ENCODE assay signal across 10 cellular contexts in genomic region chrX:153411988-153412574, GRCh38. TPM values are rescaled to one million over a fixed set of nuclear protein-coding genes. Genes with fewer than 3 reads are reported as not detected.
DNase-seq lines count a peak whose midpoint lies in the region; ATAC-seq and TF ChIP-seq lines count a peak whose summit lies in the region.
"Had no signal": no experiment of that assay in that cellular context is flagged by ENCODE, and none has a peak within 500 bp of the region (broad histone marks: within the 10 kb centered on the region; RNA-seq: fewer than 3 reads in every experiment).

No MANE protein-coding gene starts in this region.

- H3K27me3 ChIP-seq in iPS-15b (ENCODE audit: control insufficient read depth, insufficient read depth, low read length) = peaks cover 12% of the 10 kb centered on the region
- no peaks in the 10 kb centered on the region for H3K27me3 ChIP-seq in thymus (ENCODE audit: control insufficient read depth, insufficient read depth)

- H3K9me3 Mint-ChIP-seq in activated naive CD4-positive, alpha-beta T cell treated with anti-CD3 and anti-CD28 coated beads, Interleukin-2, amount 10 ng/mL, durations not matched to agents 7 days and 5 days = no peaks in the 10 kb centered on the region

- H3K27me3 Mint-ChIP-seq in activated naive CD4-positive, alpha-beta T cell treated with anti-CD3 and anti-CD28 coated beads, Interleukin-2, amount 10 ng/mL, durations not matched to agents 7 days and 5 days = peaks cover 20% of the 10 kb centered on the region

- H3K9me3 ChIP-seq in iPS-15b (ENCODE audit: control insufficient read depth, insufficient read depth, low read length) (peaks cover 5% of the 10 kb centered on the region), thymus (ENCODE audit: control insufficient read depth) (no peaks in the 10 kb centered on the region)

- no peak for TF ChIP-seq CTCF in VCaP (conservative IDR thresholded peaks at IDR 0.05)

- peak overlapping the region; percentile 62 for H3K4me3 Mint-ChIP-seq in activated naive CD4-positive, alpha-beta T cell treated with anti-CD3 and anti-CD28 coated beads, Interleukin-2, amount 10 ng/mL, durations not matched to agents 7 days and 5 days

- no peak for ATAC-seq in HG02981 (IDR thresholded peaks at IDR 0.05; ENCODE audit: unreplicated experiment)
- ATAC-seq in HG02973 (IDR thresholded peaks at IDR 0.05; ENCODE audit: unreplicated experiment) = no peak

- CTCF ChIA-PET in activated naive CD4-positive, alpha-beta T cell treated with anti-CD3 and anti-CD28 coated beads, Interleukin-2, amount 10 ng/mL, durations not matched to agents 7 days and 5 days (lab: Charles Lee) = no interaction called here

- H3K27ac ChIP-seq in VCaP = peak overlapping the region; percentile 25; the same call in 1 of the 2 replicates
- H3K27ac ChIP-seq in thymus (ENCODE audit: low read depth) = no peak overlapping the region

- no peaks in the 10 kb centered on the region for H3K36me3 Mint-ChIP-seq in activated naive CD4-positive, alpha-beta T cell treated with anti-CD3 and anti-CD28 coated beads, Interleukin-2, amount 10 ng/mL, durations not matched to agents 7 days and 5 days

- DNase-seq in activated naive CD4-positive, alpha-beta T cell treated with anti-CD3 and anti-CD28 coated beads, Interleukin-2, amount 10 ng/mL, durations not matched to agents 7 days and 5 days = no peak
- DNase-seq in activated naive CD4-positive, alpha-beta T cell treated with anti-CD3 and anti-CD28 coated beads, Interleukin-2, amount 50 U/mL, for 16 hours = no peak
- DNase-seq in UCSD-AML1 (lab: John Stamatoyannopoulos, UW; ENCODE audit: unreplicated experiment) = no peak
- DNase-seq: DND-41 had no signal

- H3K27ac Mint-ChIP-seq in activated naive CD4-positive, alpha-beta T cell treated with anti-CD3 and anti-CD28 coated beads, Interleukin-2, amount 10 ng/mL, durations not matched to agents 7 days and 5 days = no peak overlapping the region

- H3K4me3 ChIP-seq in iPS-15b (ENCODE audit: low read depth, low read length) (peak overlapping the region; percentile 18), thymus (ENCODE audit: low read length) (peak overlapping the region; percentile 47)

- H3K36me3 ChIP-seq in iPS-15b (ENCODE audit: control insufficient read depth, insufficient read depth, low read length) (no peaks in the 10 kb centered on the region), thymus (ENCODE audit: control insufficient read depth, insufficient read depth) (no peaks in the 10 kb centered on the region)

- H3K4me1 Mint-ChIP-seq in activated naive CD4-positive, alpha-beta T cell treated with anti-CD3 and anti-CD28 coated beads, Interleukin-2, amount 10 ng/mL, durations not matched to agents 7 days and 5 days = peaks cover 11% of the 10 kb centered on the region

- no peak overlapping the region for H3K9ac ChIP-seq in iPS-15b (ENCODE audit: low read depth, low read length)

- H3K4me1 ChIP-seq in iPS-15b (ENCODE audit: control insufficient read depth, insufficient read depth, low read length) (no peaks in the 10 kb centered on the region), thymus (ENCODE audit: control insufficient read depth, insufficient read depth, low read length) (no peaks in the 10 kb centered on the region)

- WGBS in thymus = 46% methylated on average over 17 of the region's 17 CpGs

RNA-seq across cellular contexts. Expression of gene ZFP92, which starts 0.8 kb away (rescaled TPM):
- 0.27 TPM for polyA plus RNA-seq in thymus
- polyA plus RNA-seq: neural cell had no signal

RNA-seq across cellular contexts. Expression of gene PNMA6E, which starts 10.9 kb away (rescaled TPM):
- 0.05 TPM for polyA plus RNA-seq in thymus
- polyA plus RNA-seq: neural cell had no signal

RNA-seq across cellular contexts. Expression of gene TREX2, which starts 33.8 kb away (rescaled TPM):
- 1.2 TPM for polyA plus RNA-seq in thymus
- polyA plus RNA-seq: neural cell had no signal

RNA-seq across cellular contexts. Expression of gene HAUS7, which starts 58.3 kb away (rescaled TPM):
- 47.6 TPM for polyA plus RNA-seq in thymus
